Comparison of ENCODE assay signal across 28 cellular contexts in the genomic region with DNA sequence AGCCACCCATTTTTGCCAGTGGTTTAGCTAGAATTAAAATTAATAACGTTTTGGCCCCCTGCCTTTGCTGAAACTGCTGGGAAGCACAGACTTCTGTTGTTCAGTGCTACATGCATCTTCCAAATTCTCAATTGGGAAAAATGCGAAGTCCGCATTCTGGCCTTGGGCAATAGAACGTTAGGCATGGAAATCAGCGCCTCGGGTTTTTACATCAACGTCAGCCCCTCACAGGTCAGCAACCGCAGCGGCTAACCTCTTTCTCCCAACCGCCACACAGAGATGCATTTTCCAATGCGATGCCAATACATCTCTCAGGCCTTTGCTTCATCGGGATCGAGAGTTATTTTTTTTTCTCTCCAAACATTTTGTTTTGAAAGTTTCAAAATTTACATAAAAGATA.
"Had no signal": no experiment of that assay in that cellular context is flagged by ENCODE, and none has a peak within 500 bp of the region (broad histone marks: within the 10 kb centered on the region; RNA-seq: fewer than 3 reads in every experiment).

No MANE protein-coding gene starts in this region.

- H3K27me3 Mint-ChIP-seq: stimulated activated memory B cell treated with anti-CD40 and anti-IgM and Interleukin-4, amounts not matched to agents 10 μg/mL and 1 μg/mL and 100 μg/mL, for 72 hours had no signal

- H3K4me2 ChIP-seq: neural progenitor cell had no signal

- H3K27me3 ChIP-seq: neural progenitor cell, ovary, right lobe of liver, sigmoid colon, suprapubic skin, testis, tibial artery, transverse colon, upper lobe of left lung, uterus had no signal

- H3K4me1 Mint-ChIP-seq: naive thymus-derived CD4-positive, alpha-beta T cell; natural killer cell; nephron; stimulated activated memory B cell treated with anti-CD40 and anti-IgM and Interleukin-4, amounts not matched to agents 10 μg/mL and 1 μg/mL and 100 μg/mL, for 72 hours; stimulated activated naive CD8-positive, alpha-beta T cell treated with anti-CD3 and anti-CD28 coated beads, Interleukin-15, amount 100 ng/mL, for 72 hours had no signal

- H2AFZ ChIP-seq: neural progenitor cell, parathyroid adenoma had no signal

- H3K36me3 ChIP-seq: neural progenitor cell, ovary, right lobe of liver, sigmoid colon, suprapubic skin, tibial artery, transverse colon, upper lobe of left lung, uterus had no signal

- H3K4me3 ChIP-seq: neural progenitor cell, ovary, psoas muscle, right lobe of liver, sigmoid colon, suprapubic skin, testis, tibial artery, transverse colon, upper lobe of left lung, uterus had no signal

- H3K36me3 Mint-ChIP-seq: naive thymus-derived CD4-positive, alpha-beta T cell; natural killer cell; neural progenitor cell; stimulated activated memory B cell treated with anti-CD40 and anti-IgM and Interleukin-4, amounts not matched to agents 10 μg/mL and 1 μg/mL and 100 μg/mL, for 72 hours had no signal

- DNase-seq: naive thymus-derived CD4-positive, alpha-beta T cell; natural killer cell; occipital lobe; ovary; psoas muscle; right cardiac atrium; right lobe of liver; sigmoid colon; small intestine; stimulated activated CD4-positive, alpha-beta T cell treated with anti-CD3 and anti-CD28 coated beads, Interleukin-15, amount 100 ng/mL, for 24 hours; stimulated activated CD4-positive, alpha-beta T cell treated with anti-CD3 and anti-CD28 coated beads, Interleukin-2, amount 100 ng/mL, for 24 hours; stimulated activated CD4-positive, alpha-beta T cell treated with anti-CD3 and anti-CD28 coated beads, Interleukin-2, amount 100 ng/mL, for 48 hours; stimulated activated CD4-positive, alpha-beta T cell treated with anti-CD3 and anti-CD28 coated beads, Interleukin-4, amount 100 ng/mL, for 24 hours; stimulated activated naive CD4-positive, alpha-beta T cell; stimulated activated naive CD8-positive, alpha-beta T cell treated with anti-CD3 and anti-CD28 coated beads, Interleukin-15, amount 100 ng/mL, for 72 hours; stimulated activated naive CD8-positive, alpha-beta T cell treated with anti-CD3 and anti-CD28 coated beads, Interleukin-15, Interleukin-2, amounts not matched to agents 100 U/mL and 50 U/mL, for 24 hours; substantia nigra; testis; tibial artery; transverse colon; upper lobe of left lung; uterus had no signal

- H3K9me3 ChIP-seq: ovary, psoas muscle, right lobe of liver, sigmoid colon, suprapubic skin, testis, tibial artery, transverse colon, upper lobe of left lung, uterus had no signal

- H3K9ac ChIP-seq: neural progenitor cell, parathyroid adenoma had no signal

- FAIRE-seq: small intestine had no signal

- H3K4me3 Mint-ChIP-seq: naive thymus-derived CD4-positive, alpha-beta T cell; natural killer cell; nephron; neural progenitor cell; stimulated activated memory B cell treated with anti-CD40 and anti-IgM and Interleukin-4, amounts not matched to agents 10 μg/mL and 1 μg/mL and 100 μg/mL, for 72 hours; stimulated activated naive CD8-positive, alpha-beta T cell treated with anti-CD3 and anti-CD28 coated beads, Interleukin-15, amount 100 ng/mL, for 72 hours had no signal

- H3K9me3 Mint-ChIP-seq: neural progenitor cell; stimulated activated memory B cell treated with anti-CD40 and anti-IgM and Interleukin-4, amounts not matched to agents 10 μg/mL and 1 μg/mL and 100 μg/mL, for 72 hours had no signal

- H3K27ac Mint-ChIP-seq: naive thymus-derived CD4-positive, alpha-beta T cell; natural killer cell; nephron; neural progenitor cell; progenitor cell of endocrine pancreas; stimulated activated memory B cell treated with anti-CD40 and anti-IgM and Interleukin-4, amounts not matched to agents 10 μg/mL and 1 μg/mL and 100 μg/mL, for 72 hours; stimulated activated naive CD8-positive, alpha-beta T cell treated with anti-CD3 and anti-CD28 coated beads, Interleukin-15, amount 100 ng/mL, for 72 hours had no signal

- H3K79me2 ChIP-seq: parathyroid adenoma had no signal

- H3K4me1 ChIP-seq: neural progenitor cell, parathyroid adenoma, psoas muscle, right lobe of liver, sigmoid colon, suprapubic skin, testis, tibial artery, transverse colon, upper lobe of left lung, uterus had no signal

- H3K27ac ChIP-seq: neural progenitor cell, ovary, parathyroid adenoma, psoas muscle, right lobe of liver, sigmoid colon, suprapubic skin, testis, tibial artery, transverse colon, upper lobe of left lung, uterus had no signal
